ENCODE assay signal across 8 cellular contexts in the genomic region with DNA sequence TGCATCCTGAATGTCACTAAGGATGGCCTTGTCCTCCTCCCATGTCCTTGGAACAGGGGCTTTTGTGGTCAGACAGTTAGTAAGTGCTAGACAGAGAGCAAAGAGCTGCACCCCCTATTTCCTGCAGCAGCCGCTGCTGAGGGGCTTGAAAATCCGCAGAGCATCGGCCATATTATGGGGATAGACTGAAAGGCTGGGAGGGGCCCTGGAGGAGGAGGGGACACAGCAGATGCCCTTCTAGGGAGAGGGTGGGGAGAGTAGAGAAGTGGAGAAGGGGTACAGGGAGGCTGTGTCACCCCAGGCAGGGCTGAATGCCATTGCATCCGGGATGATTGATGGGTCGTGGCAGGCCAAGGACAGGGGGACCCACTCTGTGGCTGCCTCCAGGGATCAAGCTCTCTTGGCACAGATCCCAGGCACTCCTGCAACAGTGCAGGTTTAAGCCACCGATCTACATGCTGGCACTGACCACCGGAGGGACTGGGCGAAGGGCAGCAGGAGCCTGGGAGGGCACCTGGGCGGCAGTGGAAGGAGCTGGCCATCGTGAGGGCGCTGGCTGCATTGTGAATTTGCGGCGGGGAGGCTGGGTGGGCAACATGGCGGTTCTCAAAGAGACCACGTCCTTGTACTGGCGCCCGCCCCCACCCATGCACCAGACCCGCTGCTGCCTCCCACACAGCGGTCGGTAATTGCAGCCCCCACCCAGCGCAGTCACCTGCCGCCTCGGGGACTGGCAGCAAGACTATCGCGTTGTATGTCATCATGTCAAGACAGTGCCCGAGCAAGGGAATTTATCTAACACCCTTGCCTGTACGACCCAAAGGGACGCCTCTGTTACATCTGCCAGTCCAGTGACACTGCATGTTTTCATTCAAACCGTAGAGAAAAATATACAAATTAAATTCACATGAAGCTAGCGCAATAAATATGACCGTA. TPM values are rescaled to one million over a fixed set of nuclear protein-coding genes. Genes with fewer than 3 reads are reported as not detected.
A peak's percentile ranks its signal among the peaks of the same experiment; 100 is the strongest.
DNase-seq lines count a peak whose midpoint lies in the region; ATAC-seq and TF ChIP-seq lines count a peak whose summit lies in the region.
"Not testable (repeated sequence)": the region's sequence is repeated elsewhere in the genome, so short reads cannot be mapped to it uniquely, and the experiment has no call there.

No MANE protein-coding gene starts in this region.

- DNase-seq in DND-41: peak; percentile 21
- DNase-seq in HL-60 (ENCODE audit: low read depth in 1 of 2, low spot score in 1 of 2); neuronal stem cell (ENCODE audit: low spot score); thoracic aorta (ENCODE audit: low spot score): not testable (repeated sequence)
- peak; percentile 30 for DNase-seq in OCI-LY7 (ENCODE audit: low spot score)
- DNase-seq in activated T-cell treated with anti-CD3 and anti-CD28 coated beads for 4 hours: peak; percentile 2
- DNase-seq in dermis blood vessel endothelial cell: peak; percentile 49

- H4K8ac ChIP-seq in neuronal stem cell (ENCODE audit: low read depth, low read length): not testable (repeated sequence)

- peak; percentile 7 for ATAC-seq in DND-41 (ENCODE audit: insufficient read depth, low read depth)
- not testable (repeated sequence) for ATAC-seq in thoracic aorta (ENCODE audit: insufficient number of reproducible peaks, low FRiP score, low read depth)

- H3K9ac ChIP-seq in DND-41 (ENCODE audit: low read depth, low read length): peak overlapping the region; percentile 63; the same call in 1 of the 2 replicates
- peak overlapping the region; percentile 2 for H3K9ac ChIP-seq in iPS-15b (ENCODE audit: low read depth, low read length)
- H3K9ac ChIP-seq in neuronal stem cell (ENCODE audit: low read depth, low read length, poor library complexity): peak overlapping the region; percentile 93

- H3K79me2 ChIP-seq in DND-41 (ENCODE audit: insufficient read depth, low read length); OCI-LY7 (ENCODE audit: insufficient read depth, low read depth, low read length): not testable (repeated sequence)

- H2BK5ac ChIP-seq in neuronal stem cell (ENCODE audit: low read length): not testable (repeated sequence)

- H2BK15ac ChIP-seq in neuronal stem cell (ENCODE audit: low read length): not testable (repeated sequence)

- H3K27me3 ChIP-seq in DND-41 (ENCODE audit: insufficient read depth, low read length, poor library complexity) (peaks cover 35% of the 10 kb centered on the region), HL-60 (ENCODE audit: insufficient read depth, poor library complexity, severe bottlenecking) (peaks cover 47% of the 10 kb centered on the region)
- not testable (repeated sequence) for H3K27me3 ChIP-seq in iPS-15b (ENCODE audit: control insufficient read depth, insufficient read depth, low read length); neuronal stem cell (ENCODE audit: control insufficient read depth in 3 of 3, insufficient read depth in 3 of 3, low read depth in 1 of 3, low read length in 3 of 3); thoracic aorta (replicated peaks; ENCODE audit: insufficient read depth)

- peak overlapping the region; percentile 90 for H3K18ac ChIP-seq in neuronal stem cell (ENCODE audit: low read length)

- not testable (repeated sequence) for H3K36me3 ChIP-seq in DND-41 (ENCODE audit: insufficient read depth, low read length); OCI-LY7 (ENCODE audit: insufficient read depth, low read length); thoracic aorta
- H3K36me3 ChIP-seq in iPS-15b (ENCODE audit: control insufficient read depth, insufficient read depth, low read length) (peaks cover 16% of the 10 kb centered on the region), neuronal stem cell (replicated peaks in 1 of 2; ENCODE audit: control insufficient read depth in 2 of 2, insufficient read depth in 2 of 2, low read length in 2 of 2) (peaks cover 10 to 35% of the 10 kb centered on the region in 2 donors)

- POLR2A ChIA-PET in OCI-LY7 (lab: Charles Lee): interaction anchor here (0.5 to 1.4 kb wide), 6 partner anchors 9 to 128 kb away, joined by 3 to 7 read pairs (median 3); no protein-coding TSS in a partner anchor

- H4K91ac ChIP-seq in neuronal stem cell (ENCODE audit: low read depth, low read length, poor library complexity): not testable (repeated sequence)

- H3K27ac ChIP-seq in DND-41 (ENCODE audit: low read length); HL-60 (replicated peaks); OCI-LY7 (ENCODE audit: low read depth, low read length, poor library complexity, severe bottlenecking); neuronal stem cell (replicated peaks; ENCODE audit: low read length): not testable (repeated sequence)
- peak overlapping the region; percentile 98 to 99 for H3K27ac ChIP-seq in thoracic aorta

- H3K4me2 ChIP-seq in DND-41 (ENCODE audit: insufficient read depth, low read length): peak overlapping the region; percentile 96
- H3K4me2 ChIP-seq in OCI-LY7 (ENCODE audit: low read length): peak overlapping the region; percentile 100
- H3K4me2 ChIP-seq in neuronal stem cell (ENCODE audit: insufficient read depth, low read length, poor library complexity, severe bottlenecking): peak overlapping the region; percentile 95

- not testable (repeated sequence) for H3K4ac ChIP-seq in neuronal stem cell (ENCODE audit: low read length)

- not testable (repeated sequence) for H3K9me3 ChIP-seq in DND-41 (ENCODE audit: insufficient read depth, low read length, severe bottlenecking); OCI-LY7 (ENCODE audit: low read length); iPS-15b (ENCODE audit: control insufficient read depth, insufficient read depth, low read length); neuronal stem cell (replicated peaks in 1 of 2; ENCODE audit: control insufficient read depth in 2 of 2, insufficient read depth in 1 of 2, low read depth in 1 of 2, low read length in 2 of 2); thoracic aorta

- not testable (repeated sequence) for H4K20me1 ChIP-seq in DND-41 (ENCODE audit: insufficient read depth, low read length); OCI-LY7 (ENCODE audit: insufficient read depth, low read length)

- CTCF ChIA-PET in OCI-LY7 (lab: Charles Lee; ENCODE audit: unreplicated experiment): interaction anchor here (0.7 kb wide), 1 partner anchor 95 kb away, joined by 3 read pairs; no protein-coding TSS in a partner anchor

- not testable (repeated sequence) for H2AK5ac ChIP-seq in neuronal stem cell (ENCODE audit: low read depth, low read length)

- intact Hi-C loops in OCI-LY7 (cut with micrococcal nuclease; ENCODE audit: unreplicated experiment): not testable (repeated sequence)

- H2AFZ ChIP-seq in DND-41 (ENCODE audit: low read depth, low read length) (peak overlapping the region; percentile 73; the same call in 1 of the 2 replicates), OCI-LY7 (ENCODE audit: low read length) (peak overlapping the region; percentile 91), neuronal stem cell (ENCODE audit: low read length) (peak overlapping the region; percentile 94)

- TF ChIP-seq CTCF in DND-41 (IDR thresholded peaks at IDR 0.05; ENCODE audit: borderline replicate concordance, extremely low read depth, low read length, poor library complexity, severe bottlenecking); HL-60 (IDR thresholded peaks at IDR 0.05; ENCODE audit: insufficient read depth, low read length); OCI-LY7 (conservative IDR thresholded peaks at IDR 0.05; ENCODE audit: low read length); thoracic aorta (IDR thresholded peaks at IDR 0.05): not testable (repeated sequence)

- not testable (repeated sequence) for H3K79me1 ChIP-seq in neuronal stem cell (ENCODE audit: low read depth, low read length)

- H3K23ac ChIP-seq in neuronal stem cell (ENCODE audit: low read depth, low read length, poor library complexity): peak overlapping the region; percentile 100

- BruUV-seq in OCI-LY7 (replicated peaks; lab: Mats Ljungman, UMichigan): not testable (repeated sequence)

- not testable (repeated sequence) for H2BK12ac ChIP-seq in neuronal stem cell (ENCODE audit: low read length)

- H3K4me3 ChIP-seq in DND-41 (ENCODE audit: low read depth in 1 of 2, low read length in 2 of 2) (peak overlapping the region in 1 of 2 experiments; percentile 65; a peak in 2 of 4 replicates), HL-60 (replicated peaks; ENCODE audit: insufficient read depth, low read length) (peak overlapping the region; percentile 54), OCI-LY7 (ENCODE audit: low read depth, low read length, poor library complexity, severe bottlenecking) (peak overlapping the region; percentile 91), iPS-15b (ENCODE audit: low read depth, low read length) (peak overlapping the region; percentile 80), neuronal stem cell (ENCODE audit: low read length in 2 of 2) (peak overlapping the region; percentile 92 to 94), thoracic aorta (peak overlapping the region; percentile 96)

- not testable (repeated sequence) for H2BK120ac ChIP-seq in neuronal stem cell (ENCODE audit: low read depth, low read length)

- peaks cover 25% of the 10 kb centered on the region for H3K4me1 ChIP-seq in DND-41 (ENCODE audit: insufficient read depth, low read length)
- peaks cover 51% of the 10 kb centered on the region for H3K4me1 ChIP-seq in OCI-LY7 (ENCODE audit: insufficient read depth, low read length, poor library complexity, severe bottlenecking)
- H3K4me1 ChIP-seq in iPS-15b (ENCODE audit: control insufficient read depth, insufficient read depth, low read length): not testable (repeated sequence)
- peaks cover 10 to 19% of the 10 kb centered on the region in 2 donors for H3K4me1 ChIP-seq in neuronal stem cell (ENCODE audit: control insufficient read depth in 2 of 2, insufficient read depth in 1 of 2, low read depth in 1 of 2, low read length in 2 of 2)
- peaks cover 0 to 13% of the 10 kb centered on the region in 2 donors for H3K4me1 ChIP-seq in thoracic aorta (ENCODE audit: control insufficient read depth in 1 of 2, low read depth in 2 of 2)

- not testable (repeated sequence) for H3K14ac ChIP-seq in neuronal stem cell (ENCODE audit: low read length)

- H3K9me2 ChIP-seq in OCI-LY7 (ENCODE audit: insufficient read depth, low read length): not testable (repeated sequence)

- WGBS in neuronal stem cell (ENCODE audit: extremely low coverage in 2 of 2, insufficient read length in 2 of 2, insufficient replicate concordance in 1 of 2), 2 donors: no CpG with 5 or more reads among the region's 31 CpGs

RNA-seq across cellular contexts. Expression of gene TUBB2A, which starts 0.9 kb away (rescaled TPM):
- total RNA-seq in OCI-LY7 (2014; rRNA removed; shearing (Covaris generic)): 33.0 and 42.1 TPM in 2 replicates
- total RNA-seq in OCI-LY7 (2022): 23.3 and 24.8 TPM in 2 replicates
- total RNA-seq in dermis blood vessel endothelial cell: 77.2 and 88.7 TPM in 2 replicates
- polyA plus RNA-seq in neuronal stem cell (2013, experiment 1 of 2): 49.1 TPM
- polyA plus RNA-seq in neuronal stem cell (2013, experiment 2 of 2): 48.5 TPM
- total RNA-seq in thoracic aorta: 10 to 100 TPM; 30.8 to 70.4 TPM

RNA-seq across cellular contexts. Expression of gene BPHL, which starts 37.9 kb away (rescaled TPM):
- 9.7 and 12.3 TPM in 2 replicates for total RNA-seq in OCI-LY7 (2014; rRNA removed; shearing (Covaris generic))
- total RNA-seq in OCI-LY7 (2022) (17.5 and 20.9 TPM in 2 replicates), dermis blood vessel endothelial cell (14.2 and 20.8 TPM in 2 replicates), thoracic aorta (1 to 10 TPM; 3.8 to 4.2 TPM)
- polyA plus RNA-seq in neuronal stem cell (2013, experiment 1 of 2): 34.3 TPM
- polyA plus RNA-seq in neuronal stem cell (2013, experiment 2 of 2): 36.4 TPM

Comparison
In these comparisons a context has a peak if more than half of its experiments do, and no peak if none do; other contexts are left out.
1. H3K9ac ChIP-seq: peak in every context shown above with its lines; median percentile 93 in neuronal stem cell; 63 in DND-41; 2 in iPS-15b.